ENCODE assay signal across 1 cellular context in genomic region chrX:120244735-120245498, GRCh38.
TF ChIP-seq lines count a peak whose summit lies in the region.

No MANE protein-coding gene starts in this region.

TF ChIP-seq in HEK293, 187 proteins besides CTCF, POLR2A, EP300 and RAD21 (continued from another document and continues in another):
- TF ChIP-seq ZSCAN18 (tag by site-specific recombination; IDR thresholded peaks at IDR 0.05) (0 out of 2 replicates have a peak, but pooled peaks have one; percentile 74), ZNF214 (tag by site-specific recombination; IDR thresholded peaks at IDR 0.05; ENCODE audit: borderline replicate concordance) (no peak), ZNF302 (tag by site-specific recombination; IDR thresholded peaks at IDR 0.05; ENCODE audit: low read depth) (no peak), ZNF223 (tag by site-specific recombination; IDR thresholded peaks at IDR 0.05) (no peak), HIC1 (tag by site-specific recombination; IDR thresholded peaks at IDR 0.05) (no peak), ZNF394 (tag by site-specific recombination; IDR thresholded peaks at IDR 0.05; ENCODE audit: borderline replicate concordance) (peak; percentile 48; the same call in 1 of the 2 replicates), PBX3 (CRISPR knock-in tag; IDR thresholded peaks at IDR 0.05) (0 out of 2 replicates have a peak, but pooled peaks have one; percentile 44), ZNF239 (tag by site-specific recombination; IDR thresholded peaks at IDR 0.05) (0 out of 2 replicates have a peak, but pooled peaks have one; percentile 33), ZNF707 (tag by site-specific recombination; IDR thresholded peaks at IDR 0.05) (no peak), ZNF692 (tag by site-specific recombination; IDR thresholded peaks at IDR 0.05) (peak; percentile 70), ZNF23 (tag by site-specific recombination; IDR thresholded peaks at IDR 0.05; ENCODE audit: borderline replicate concordance) (no peak), SALL2 (tag by site-specific recombination; IDR thresholded peaks at IDR 0.05; ENCODE audit: borderline replicate concordance) (no peak), ZNF354C (tag by site-specific recombination; IDR thresholded peaks at IDR 0.05; ENCODE audit: borderline replicate concordance, low read depth) (no peak), GLI2 (tag by site-specific recombination; IDR thresholded peaks at IDR 0.05; ENCODE audit: borderline replicate concordance, low read depth) (no peak), ZNF148 (tag by site-specific recombination; IDR thresholded peaks at IDR 0.05; ENCODE audit: borderline replicate concordance) (peak; percentile 78; the same call in 1 of the 2 replicates), ZNF37A (tag by site-specific recombination; IDR thresholded peaks at IDR 0.05) (no peak), ZNF837 (tag by site-specific recombination; IDR thresholded peaks at IDR 0.05) (no peak), ZNF645 (tag by site-specific recombination; IDR thresholded peaks at IDR 0.05) (no peak), ZBTB44 (tag by site-specific recombination; IDR thresholded peaks at IDR 0.05) (peak; percentile 42; the same call in 1 of the 2 replicates), RBAK (tag by site-specific recombination; IDR thresholded peaks at IDR 0.05) (no peak), TRIM28 (IDR thresholded peaks at IDR 0.05; ENCODE audit: borderline replicate concordance, low read length) (peak; percentile 76; the same call in 1 of the 2 replicates), PRDM1 (tag by site-specific recombination; IDR thresholded peaks at IDR 0.05) (peak; percentile 96), GLIS1 (tag by site-specific recombination; IDR thresholded peaks at IDR 0.05) (peak; percentile 39), ATF2 (tag by site-specific recombination; IDR thresholded peaks at IDR 0.05; ENCODE audit: low read depth) (no peak), ZNF629 (tag by site-specific recombination; IDR thresholded peaks at IDR 0.05) (peak; percentile 74), ZNF423 (tag by site-specific recombination; IDR thresholded peaks at IDR 0.05) (no peak), GFI1B (tag by site-specific recombination; IDR thresholded peaks at IDR 0.05) (peak; percentile 60; the same call in 1 of the 2 replicates), ZBTB48 (tag by site-specific recombination; IDR thresholded peaks at IDR 0.05) (peak; percentile 51; the same call in 1 of the 2 replicates), SETDB1 (IDR thresholded peaks at IDR 0.05; ENCODE audit: insufficient read length, low read length) (no peak), ZNF660 (tag by site-specific recombination; IDR thresholded peaks at IDR 0.05) (peak; percentile 94), WT1 (tag by site-specific recombination; IDR thresholded peaks at IDR 0.05) (no peak), ZNF596 (tag by site-specific recombination; IDR thresholded peaks at IDR 0.05) (0 out of 2 replicates have a peak, but pooled peaks have one; percentile 43), ZNF26 (tag by site-specific recombination; IDR thresholded peaks at IDR 0.05) (no peak), ZNF610 (tag by site-specific recombination; IDR thresholded peaks at IDR 0.05; ENCODE audit: borderline replicate concordance) (peak; percentile 74; the same call in 1 of the 2 replicates), PRDM4 (tag by site-specific recombination; IDR thresholded peaks at IDR 0.05) (peak; percentile 54), ELK4 (IDR thresholded peaks at IDR 0.05; ENCODE audit: borderline replicate concordance, low read depth, low read length) (no peak), ZEB2 (tag by site-specific recombination; IDR thresholded peaks at IDR 0.05) (peak; percentile 12; the same call in 1 of the 2 replicates), ZNF623 (tag by site-specific recombination; IDR thresholded peaks at IDR 0.05) (0 out of 2 replicates have a peak, but pooled peaks have one; percentile 27), MZF1 (tag by site-specific recombination; IDR thresholded peaks at IDR 0.05; ENCODE audit: borderline replicate concordance) (peak; percentile 39; the same call in 1 of the 2 replicates)
